ENCODE assay signal across 8 cellular contexts in genomic region chr20:56554869-56555268, GRCh38. TPM values are rescaled to one million over a fixed set of nuclear protein-coding genes. Genes with fewer than 3 reads are reported as not detected.
A peak's percentile ranks its signal among the peaks of the same experiment; 100 is the strongest.
DNase-seq lines count a peak whose midpoint lies in the region; ATAC-seq and TF ChIP-seq lines count a peak whose summit lies in the region.

No MANE protein-coding gene starts in this region.

- DNase-seq in AG08395 (ENCODE audit: low spot score) (peak; percentile 94), MM.1S (peak; percentile 97), SK-MEL-5 (ENCODE audit: low read depth, low spot score) (peak; percentile 86), non-pigmented ciliary epithelial cell (ENCODE audit: low read depth) (peak; percentile 97), NCI-H510A treated with DMSO at 0.1 percent for 48 hours (lab: John Stamatoyannopoulos, UW) (no peak)

- peaks cover 48% of the 10 kb centered on the region for H3K4me1 ChIP-seq in MM.1S (ENCODE audit: low read length)

- peak overlapping the region; percentile 73 for H3K9ac ChIP-seq in MM.1S (ENCODE audit: low read length)

- ATAC-seq in GM18499 (IDR thresholded peaks at IDR 0.05; ENCODE audit: insufficient read depth, unreplicated experiment) = peak; percentile 71
- peak; percentile 85 for ATAC-seq in HG02623 (IDR thresholded peaks at IDR 0.05; ENCODE audit: unreplicated experiment)
- ATAC-seq in esophagus mucosa = peak; percentile 90

- H3K9me2 ChIP-seq in MM.1S (replicated peaks; ENCODE audit: insufficient read depth, low read length) = no peaks in the 10 kb centered on the region

- H3K36me3 ChIP-seq in MM.1S (replicated peaks; ENCODE audit: insufficient read depth, low read length) = no peaks in the 10 kb centered on the region

- H2AFZ ChIP-seq in MM.1S (ENCODE audit: low read length) = no peak overlapping the region

- H3K9me3 ChIP-seq in MM.1S (replicated peaks; ENCODE audit: insufficient read depth, low read length) = no peaks in the 10 kb centered on the region

- no peak for TF ChIP-seq CTCF in MM.1S (IDR thresholded peaks at IDR 0.05; ENCODE audit: low read length)

- peak overlapping the region; percentile 98 for H3K27ac ChIP-seq in MM.1S (ENCODE audit: low read length)

- peak overlapping the region; percentile 62 for H3K4me2 ChIP-seq in MM.1S (ENCODE audit: low read depth, low read length)

- peaks cover 31% of the 10 kb centered on the region for H3F3A ChIP-seq in MM.1S (ENCODE audit: insufficient read depth, low read length)

- no peaks in the 10 kb centered on the region for H4K20me1 ChIP-seq in MM.1S (ENCODE audit: insufficient read depth, low read length)

- H3K79me2 ChIP-seq in MM.1S (ENCODE audit: low read length) = no peaks in the 10 kb centered on the region

- in situ Hi-C loops in SK-MEL-5 (cut with HindIII; ENCODE audit: low pct_unique_long_range_greater_than_20kb, low sequenced_read_pairs) = no loop called here

- H3K27me3 ChIP-seq in MM.1S (replicated peaks; ENCODE audit: insufficient read depth, low read length) = no peaks in the 10 kb centered on the region

- peak overlapping the region; percentile 16 for H3K4me3 ChIP-seq in MM.1S (ENCODE audit: low read length)

RNA-seq across cellular contexts. Expression of gene FAM209B, which starts 21.8 kb away (rescaled TPM):
- total RNA-seq in SK-MEL-5 (2014; rRNA removed; shearing (Covaris generic)) = not detected in 2 replicates
- 0.32 TPM in 1 of 2 replicates, not detected in the other for polyA plus RNA-seq in SK-MEL-5 (2015; cell fraction: cytosol; rRNA removed)
- polyA plus RNA-seq in SK-MEL-5 (2015; cell fraction: nucleus; rRNA removed) = 1.4 TPM in 1 of 2 replicates, not detected in the other
- 0.44 TPM for total RNA-seq in esophagus mucosa

RNA-seq across cellular contexts. Expression of gene FAM209A, which starts 30.3 kb away (rescaled TPM):
- total RNA-seq in SK-MEL-5 (2014; rRNA removed; shearing (Covaris generic)) = not detected in 2 replicates
- polyA plus RNA-seq in SK-MEL-5 (2015; cell fraction: cytosol; rRNA removed) = 0.22 TPM in 1 of 2 replicates, not detected in the other
- not detected in 2 replicates for polyA plus RNA-seq in SK-MEL-5 (2015; cell fraction: nucleus; rRNA removed)
- not detected for total RNA-seq in esophagus mucosa
